14 cellular contexts compared by ENCODE assay signal in genomic region chr1:44048816-44049215, GRCh38. TPM values are rescaled to one million over a fixed set of nuclear protein-coding genes. Genes with fewer than 3 reads are reported as not detected.
DNase-seq lines count a peak whose midpoint lies in the region; ATAC-seq lines count a peak whose summit lies in the region.
"Had no signal": no experiment of that assay in that cellular context is flagged by ENCODE, and none has a peak within 500 bp of the region (broad histone marks: within the 10 kb centered on the region; RNA-seq: fewer than 3 reads in every experiment).

No MANE protein-coding gene starts in this region.

- H3K36me3 ChIP-seq in SK-N-MC (ENCODE audit: insufficient read depth, low read length) (no peaks in the 10 kb centered on the region), skeletal muscle satellite cell (ENCODE audit: insufficient read depth, low read length) (peaks cover 2% of the 10 kb centered on the region)
- H3K36me3 ChIP-seq: neutrophil had no signal

- peak overlapping the region; percentile 1; the same call in 1 of the 2 replicates for H3K27ac ChIP-seq in SK-N-MC
- H3K27ac ChIP-seq: neutrophil had no signal

- H3K4me1 Mint-ChIP-seq in activated CD4-positive, alpha-beta T cell treated with anti-CD3 and anti-CD28 coated beads, Interleukin-2, amount 10 ng/mL, durations not matched to agents 24 days and 14 days: peaks cover 19% of the 10 kb centered on the region

- H3K4me3 ChIP-seq in SK-N-MC (no peak overlapping the region), skeletal muscle satellite cell (ENCODE audit: low read length) (peak overlapping the region; percentile 41)
- H3K4me3 ChIP-seq: skin epidermis had no signal

- no peak overlapping the region for H3K4me3 Mint-ChIP-seq in activated CD4-positive, alpha-beta T cell treated with anti-CD3 and anti-CD28 coated beads, Interleukin-2, amount 10 ng/mL, durations not matched to agents 24 days and 14 days
- H3K4me3 Mint-ChIP-seq: central memory CD8-positive, alpha-beta T cell had no signal

- H3K9me3 ChIP-seq in SK-N-MC (ENCODE audit: low read depth, low read length) (no peaks in the 10 kb centered on the region), skeletal muscle satellite cell (replicated peaks; ENCODE audit: low read length) (no peaks in the 10 kb centered on the region)
- H3K9me3 ChIP-seq: neutrophil had no signal

- H3K27me3 ChIP-seq in skeletal muscle satellite cell (ENCODE audit: control insufficient read depth, insufficient read depth, low read length): no peaks in the 10 kb centered on the region
- H3K27me3 ChIP-seq: neutrophil had no signal

- no peaks in the 10 kb centered on the region for H3K36me3 Mint-ChIP-seq in activated CD4-positive, alpha-beta T cell treated with anti-CD3 and anti-CD28 coated beads, Interleukin-2, amount 10 ng/mL, durations not matched to agents 24 days and 14 days (ENCODE audit: low read depth)

- peak overlapping the region; percentile 14 for H3K27ac Mint-ChIP-seq in activated CD4-positive, alpha-beta T cell treated with anti-CD3 and anti-CD28 coated beads, Interleukin-2, amount 10 ng/mL, durations not matched to agents 24 days and 14 days

- DNase-seq in activated CD4-positive, alpha-beta T cell treated with anti-CD3 and anti-CD28 coated beads, Interleukin-2, amount 10 ng/mL, durations not matched to agents 24 days and 14 days: no peak
- no peak for DNase-seq in activated CD4-positive, alpha-beta T cell treated with anti-CD3 and anti-CD28 coated beads for 1 hour
- DNase-seq in SK-N-MC (ENCODE audit: low read depth, low spot score) (no peak), NCI-H187 treated with DMSO at 0.1 percent for 48 hours (lab: John Stamatoyannopoulos, UW) (no peak), SHP77 (lab: John Stamatoyannopoulos, UW) (no peak)
- DNase-seq: 8988T; NCI-H2029 treated with DMSO at 0.1 percent for 48 hours; NK-92 treated with Interleukin-12 subunit alpha and Interleukin-12 subunit beta, amount 100 ng/mL, for 24 hours had no signal

- no peaks in the 10 kb centered on the region for H3K9me3 Mint-ChIP-seq in activated CD4-positive, alpha-beta T cell treated with anti-CD3 and anti-CD28 coated beads, Interleukin-2, amount 10 ng/mL, durations not matched to agents 24 days and 14 days
- H3K9me3 Mint-ChIP-seq: central memory CD8-positive, alpha-beta T cell had no signal

- ATAC-seq in esophagus mucosa: peak; percentile 27
- no peak for ATAC-seq in GM21390 (IDR thresholded peaks at IDR 0.05; ENCODE audit: unreplicated experiment)

- H3K27me3 Mint-ChIP-seq in activated CD4-positive, alpha-beta T cell treated with anti-CD3 and anti-CD28 coated beads, Interleukin-2, amount 10 ng/mL, durations not matched to agents 24 days and 14 days: peaks cover 2% of the 10 kb centered on the region

- H3K9ac ChIP-seq in SK-N-MC (ENCODE audit: insufficient read length) (peak overlapping the region; percentile 10), skeletal muscle satellite cell (ENCODE audit: low read depth, low read length) (peak overlapping the region; percentile 63)

- H3K4me1 ChIP-seq in skeletal muscle satellite cell (ENCODE audit: control insufficient read depth, insufficient read depth, low read length): peaks cover 53% of the 10 kb centered on the region

- H3K4me2 ChIP-seq in skeletal muscle satellite cell (ENCODE audit: low read length): peak overlapping the region; percentile 72

- intact Hi-C loops in activated CD4-positive, alpha-beta T cell treated with anti-CD3 and anti-CD28 coated beads, Interleukin-2, amount 10 ng/mL, durations not matched to agents 24 days and 14 days (cut with micrococcal nuclease): no loop called here

RNA-seq across cellular contexts. Expression of gene SLC6A9, which starts 17.6 kb away (rescaled TPM):
- total RNA-seq in activated CD4-positive, alpha-beta T cell treated with anti-CD3 and anti-CD28 coated beads, Interleukin-2, amount 10 ng/mL, durations not matched to agents 24 days and 14 days: 6.3 and 6.5 TPM in 2 replicates
- 46.7 TPM for total RNA-seq in esophagus mucosa
- 1.8 and 3.1 TPM in 2 replicates for total RNA-seq in skeletal muscle satellite cell (2012; rRNA removed)

RNA-seq across cellular contexts. Expression of gene CCDC24, which starts 57.4 kb away (rescaled TPM):
- 3.0 and 4.3 TPM in 2 replicates for total RNA-seq in activated CD4-positive, alpha-beta T cell treated with anti-CD3 and anti-CD28 coated beads, Interleukin-2, amount 10 ng/mL, durations not matched to agents 24 days and 14 days
- 4.0 TPM for total RNA-seq in esophagus mucosa
- 2.3 and 5.0 TPM in 2 replicates for total RNA-seq in skeletal muscle satellite cell (2012; rRNA removed)
